16 cellular contexts compared by ENCODE assay signal in the genomic region with DNA sequence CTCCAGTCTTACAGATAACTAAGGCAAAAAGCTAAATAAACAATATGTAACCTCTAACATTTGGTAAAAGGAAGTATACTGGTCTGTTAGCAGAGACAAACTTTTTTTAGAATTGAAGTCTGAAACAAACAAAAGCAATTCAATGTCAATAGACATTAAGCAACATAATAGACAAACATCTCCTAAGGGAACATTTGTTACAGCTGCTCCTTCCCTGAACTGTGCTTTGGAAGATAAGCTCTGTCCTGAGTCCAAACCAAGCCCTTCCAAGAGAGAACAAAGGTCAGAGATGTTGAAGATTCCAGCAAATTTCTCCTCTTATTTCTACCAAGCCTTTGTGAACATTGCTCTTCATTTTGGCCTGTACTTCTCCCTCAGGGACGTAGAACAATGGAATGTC. TPM values are rescaled to one million over a fixed set of nuclear protein-coding genes. Genes with fewer than 3 reads are reported as not detected.
DNase-seq lines count a peak whose midpoint lies in the region; ATAC-seq, FAIRE-seq and TF ChIP-seq lines count a peak whose summit lies in the region.
"Had no signal": no experiment of that assay in that cellular context is flagged by ENCODE, and none has a peak within 500 bp of the region (broad histone marks: within the 10 kb centered on the region; RNA-seq: fewer than 3 reads in every experiment).

No MANE protein-coding gene starts in this region.

- BruUV-seq in HepG2 (replicated peaks; lab: Mats Ljungman, UMichigan): no TSS peak

- H3K36me3 ChIP-seq in adipocyte (ENCODE audit: control insufficient read depth, insufficient read depth, low read length, severe bottlenecking) (no peaks in the 10 kb centered on the region), HepG2 (replicated peaks in 1 of 2; ENCODE audit: control insufficient read depth in 1 of 2, insufficient read depth in 2 of 2, low read length in 2 of 2) (no peaks in the 10 kb centered on the region), subcutaneous abdominal adipose tissue (ENCODE audit: control insufficient read depth in 5 of 5, insufficient read depth in 5 of 5, low read length in 5 of 5) (peaks cover 7 to 34% (median 23%) of the 10 kb centered on the region in 5 donors)
- H3K36me3 ChIP-seq: BLaER1 had no signal

- TF ChIP-seq CTCF in fibroblast of the aortic adventitia (IDR thresholded peaks at IDR 0.05; ENCODE audit: insufficient read depth, low read length) (no peak), HepG2 (CRISPR knock-in tag; IDR thresholded peaks at IDR 0.05) (no peak)

- no peak for FAIRE-seq in HepG2 (lab: Jason Lieb, UNC)
- no peak for FAIRE-seq in GM19239 (lab: Jason Lieb, UNC)

- H3K4me1 ChIP-seq in adipocyte (ENCODE audit: control insufficient read depth, insufficient read depth, low read length) (peaks cover 56% of the 10 kb centered on the region), HepG2 (ENCODE audit: insufficient read depth, low read length) (no peaks in the 10 kb centered on the region; the same call in 1 of the 2 replicates), subcutaneous abdominal adipose tissue (ENCODE audit: control insufficient read depth in 5 of 5, insufficient read depth in 5 of 5, low read length in 5 of 5) (peaks cover 0 to 44% (median 33%) of the 10 kb centered on the region in 5 donors)
- H3K4me1 ChIP-seq: BLaER1 had no signal

- no peak for TF ChIP-seq EP300 in HepG2 (IDR thresholded peaks at IDR 0.05; ENCODE audit: low read depth in 2 of 2, low read length in 2 of 2)
- TF ChIP-seq EP300 in HepG2 (CRISPR knock-in tag; IDR thresholded peaks at IDR 0.05; ENCODE audit: borderline replicate concordance): no peak

- POLR2A ChIA-PET in HepG2 (lab: Yijun Ruan, JAX): no interaction called here

- WGBS in HepG2 (ENCODE audit: low lambda C conversion rate): 0% methylated on average over 1 of the region's 1 CpG

- H3K4me2 ChIP-seq in HepG2 (ENCODE audit: low read depth, low read length): no peak overlapping the region
- H3K4me2 ChIP-seq: BLaER1, SK-N-SH had no signal

- peak overlapping the region; percentile 52 for H3K9ac ChIP-seq in adipocyte (ENCODE audit: low read length)
- no peak overlapping the region for H3K9ac ChIP-seq in HepG2 (ENCODE audit: insufficient read depth, low read depth, low read length)
- no peak overlapping the region for H3K9ac ChIP-seq in subcutaneous abdominal adipose tissue (ENCODE audit: low read length in 5 of 5)
- H3K9ac ChIP-seq: BLaER1, SK-N-SH had no signal

- peak overlapping the region; percentile 5 for H3K4me3 ChIP-seq in adipocyte (ENCODE audit: low read length)
- H3K4me3 ChIP-seq in fibroblast of the aortic adventitia (ENCODE audit: low read depth, low read length): no peak overlapping the region
- no peak overlapping the region for H3K4me3 ChIP-seq in HepG2 (replicated peaks in 1 of 3; ENCODE audit: insufficient read depth in 1 of 3, low read depth in 2 of 3, low read length in 3 of 3)
- no peak overlapping the region for H3K4me3 ChIP-seq in subcutaneous abdominal adipose tissue (ENCODE audit: low read depth in 1 of 5, low read length in 5 of 5)
- H3K4me3 ChIP-seq: BLaER1, tibial artery had no signal

- CTCF ChIA-PET in HepG2 (lab: Yijun Ruan, JAX; ENCODE audit: low intra/inter-chr PET ratio, low total read pairs): no interaction called here

- H3K27me3 ChIP-seq in adipocyte (replicated peaks; ENCODE audit: control insufficient read depth, insufficient read depth, low read length) (no peaks in the 10 kb centered on the region), HepG2 (ENCODE audit: control insufficient read depth in 1 of 2, insufficient read depth in 2 of 2, low read length in 2 of 2) (no peaks in the 10 kb centered on the region), subcutaneous abdominal adipose tissue (ENCODE audit: control insufficient read depth in 5 of 5, insufficient read depth in 4 of 5, low read length in 5 of 5) (no peaks in the 10 kb centered on the region)
- H3K27me3 ChIP-seq: BLaER1, tibial artery had no signal

- no peak for ATAC-seq in HepG2
- ATAC-seq: activated naive CD8-positive, alpha-beta T cell treated with anti-CD3 and anti-CD28 coated beads, Interleukin-2, amount 50 U/mL, for 24 hours; activated T-cell treated with anti-CD3 and anti-CD28 coated beads, Interleukin-2, amount 50 U/mL, for 4 hours had no signal

- DNase-seq in adipocyte (ENCODE audit: low read depth) (peak; percentile 70), fibroblast of the aortic adventitia (ENCODE audit: low read depth) (peak; percentile 63), HepG2 (ENCODE audit: low spot score) (no peak), hypothalamus (lab: John Stamatoyannopoulos, UW) (no peak), GM19239 (ENCODE audit: insufficient read length, low spot score) (no peak), DMS79 treated with DMSO at 0.1 percent for 48 hours (lab: John Stamatoyannopoulos, UW) (no peak)
- DNase-seq: activated naive CD8-positive, alpha-beta T cell treated with anti-CD3 and anti-CD28 coated beads, Interleukin-2, amount 50 U/mL, for 24 hours; activated T-cell treated with anti-CD3 and anti-CD28 coated beads, Interleukin-2, amount 50 U/mL, for 4 hours; NCI-H1694 treated with DMSO at 0.1 percent for 48 hours; NCI-H526; SK-N-SH; tibial artery had no signal

- no peak for TF ChIP-seq RAD21 in HepG2 (CRISPR knock-in tag; IDR thresholded peaks at IDR 0.05)

- H2AFZ ChIP-seq in HepG2 (ENCODE audit: low read length): no peak overlapping the region

- TF ChIP-seq POLR2A in HepG2 (IDR thresholded peaks at IDR 0.05; ENCODE audit: insufficient read depth in 1 of 2, low read depth in 2 of 2, low read length in 2 of 2): no peak

- H3K27ac ChIP-seq in HepG2 (ENCODE audit: extremely low read length, insufficient read depth, low read length) (no peak overlapping the region), subcutaneous abdominal adipose tissue (ENCODE audit: low read depth, low read length) (peak overlapping the region; percentile 72)
- H3K27ac ChIP-seq: BLaER1 had no signal

- no peaks in the 10 kb centered on the region for H3K79me2 ChIP-seq in HepG2 (ENCODE audit: insufficient read depth, low read length)

- in situ Hi-C loops in HepG2 (cut with HindIII; ENCODE audit: extremely low pct_ligation_motif_present, low pct_unique_long_range_greater_than_20kb): no loop called here

- H3K9me3 ChIP-seq in adipocyte (ENCODE audit: control insufficient read depth, low read length): no peaks in the 10 kb centered on the region
- H3K9me3 ChIP-seq in HepG2 (ENCODE audit: low read length): no peaks in the 10 kb centered on the region
- no peaks in the 10 kb centered on the region for H3K9me3 ChIP-seq in subcutaneous abdominal adipose tissue (ENCODE audit: control insufficient read depth in 5 of 5, low read length in 5 of 5)
- H3K9me3 ChIP-seq: BLaER1, SK-N-SH, tibial artery had no signal

- H4K20me1 ChIP-seq in HepG2 (ENCODE audit: insufficient read depth, low read length): no peaks in the 10 kb centered on the region
- H4K20me1 ChIP-seq: BLaER1 had no signal

- intact Hi-C loops in HepG2 (cut with micrococcal nuclease; ENCODE audit: unreplicated experiment): no loop called here

RNA-seq across cellular contexts. Expression of a gene that starts 25.3 kb away (rescaled TPM):
- total RNA-seq in fibroblast of the aortic adventitia (ENCODE audit: low replicate concordance) (0.45 and 7.4 TPM in 2 replicates), HepG2 (2016; rRNA removed; fragmentation: Illumina TruSeq; extraction: Trizol) (not detected in 2 replicates)
- not detected in 2 replicates for total RNA-seq in HepG2 (2016; cell fraction: cytosol; rRNA removed; fragmentation: Illumina TruSeq; extraction: Trizol; ENCODE audit: low read depth)
- total RNA-seq in HepG2 (2016; cell fraction: insoluble cytoplasmic fraction; rRNA removed; fragmentation: Illumina TruSeq; extraction: Trizol): not detected in 2 replicates
- not detected in 2 replicates for total RNA-seq in HepG2 (2016; cell fraction: membrane; rRNA removed; fragmentation: Illumina TruSeq; extraction: Trizol)
- total RNA-seq in HepG2 (2016; cell fraction: nucleus; rRNA removed; fragmentation: Illumina TruSeq; extraction: Trizol): not detected in 2 replicates
- not detected in 2 replicates for polyA plus RNA-seq in HepG2 (2011; rRNA removed)
- not detected in 2 replicates for polyA plus RNA-seq in HepG2 (2011; cell fraction: cytosol; rRNA removed)
- not detected in 2 replicates for polyA plus RNA-seq in HepG2 (2011; cell fraction: nucleus; rRNA removed)
- not detected in 2 replicates for polyA plus RNA-seq in HepG2 (2012)
- not detected in 2 replicates for polyA plus RNA-seq in HepG2 (2016; cell fraction: cytosol; fragmentation: Illumina TruSeq; extraction: Trizol; ENCODE audit: low read depth)
- not detected in 2 replicates for polyA plus RNA-seq in HepG2 (2016; cell fraction: insoluble cytoplasmic fraction; fragmentation: Illumina TruSeq; extraction: Trizol; ENCODE audit: low read depth)
- not detected in 2 replicates for polyA plus RNA-seq in HepG2 (2016; cell fraction: membrane; fragmentation: Illumina TruSeq; extraction: Trizol; ENCODE audit: low read depth)
- polyA plus RNA-seq in HepG2 (2016; cell fraction: nucleus; fragmentation: Illumina TruSeq; extraction: Trizol; ENCODE audit: insufficient read depth, low read depth): not detected in 2 replicates
- polyA minus RNA-seq in HepG2 (2011; rRNA and poly(A)+ RNA removed; ENCODE audit: low replicate concordance): not detected in 2 replicates
- polyA minus RNA-seq in HepG2 (2011; cell fraction: cytosol; rRNA and poly(A)+ RNA removed): not detected in 2 replicates
- not detected in 2 replicates for polyA minus RNA-seq in HepG2 (2011; cell fraction: nucleus; rRNA and poly(A)+ RNA removed)
- total RNA-seq: MCF 10A had no signal
- polyA plus RNA-seq: neural cell, SK-N-SH had no signal

RNA-seq across cellular contexts. Expression of a gene that starts 37.9 kb away (rescaled TPM):
- total RNA-seq in fibroblast of the aortic adventitia (ENCODE audit: low replicate concordance): 0.18 and 7.8 TPM in 2 replicates
- total RNA-seq in HepG2 (2016; rRNA removed; fragmentation: Illumina TruSeq; extraction: Trizol): not detected in 2 replicates
- total RNA-seq in HepG2 (2016; cell fraction: cytosol; rRNA removed; fragmentation: Illumina TruSeq; extraction: Trizol; ENCODE audit: low read depth): not detected in 2 replicates
- total RNA-seq in HepG2 (2016; cell fraction: insoluble cytoplasmic fraction; rRNA removed; fragmentation: Illumina TruSeq; extraction: Trizol): not detected in 2 replicates
- total RNA-seq in HepG2 (2016; cell fraction: membrane; rRNA removed; fragmentation: Illumina TruSeq; extraction: Trizol): not detected in 2 replicates
- not detected in 2 replicates for total RNA-seq in HepG2 (2016; cell fraction: nucleus; rRNA removed; fragmentation: Illumina TruSeq; extraction: Trizol)
- polyA plus RNA-seq in HepG2 (2011; rRNA removed): not detected in 2 replicates
- not detected in 2 replicates for polyA plus RNA-seq in HepG2 (2011; cell fraction: cytosol; rRNA removed)
- polyA plus RNA-seq in HepG2 (2011; cell fraction: nucleus; rRNA removed): not detected in 2 replicates
- not detected in 2 replicates for polyA plus RNA-seq in HepG2 (2012)
- not detected in 2 replicates for polyA plus RNA-seq in HepG2 (2016; cell fraction: cytosol; fragmentation: Illumina TruSeq; extraction: Trizol; ENCODE audit: low read depth)
- polyA plus RNA-seq in HepG2 (2016; cell fraction: insoluble cytoplasmic fraction; fragmentation: Illumina TruSeq; extraction: Trizol; ENCODE audit: low read depth): not detected in 2 replicates
- not detected in 2 replicates for polyA plus RNA-seq in HepG2 (2016; cell fraction: membrane; fragmentation: Illumina TruSeq; extraction: Trizol; ENCODE audit: low read depth)
- polyA plus RNA-seq in HepG2 (2016; cell fraction: nucleus; fragmentation: Illumina TruSeq; extraction: Trizol; ENCODE audit: insufficient read depth, low read depth): not detected in 2 replicates
- polyA minus RNA-seq in HepG2 (2011; rRNA and poly(A)+ RNA removed; ENCODE audit: low replicate concordance): not detected in 2 replicates
- polyA minus RNA-seq in HepG2 (2011; cell fraction: cytosol; rRNA and poly(A)+ RNA removed): not detected in 2 replicates
- not detected in 2 replicates for polyA minus RNA-seq in HepG2 (2011; cell fraction: nucleus; rRNA and poly(A)+ RNA removed)
- total RNA-seq: activated T-cell treated with anti-CD3 and anti-CD28 coated beads, Interleukin-2, amount 50 U/mL, for 4 hours; MCF 10A had no signal
- polyA plus RNA-seq: neural cell, SK-N-SH had no signal

Comparison
In these comparisons a context has a peak if more than half of its experiments do, and no peak if none do; other contexts are left out.
1. DNase-seq: peak in adipocyte (single experiment) and fibroblast of the aortic adventitia (single experiment); none in HepG2 (single experiment), hypothalamus (0 of 51), GM19239 (single experiment) and DMS79 treated with DMSO at 0.1 percent for 48 hours (single experiment).